Comparison of ENCODE assay signal across 15 cellular contexts in the genomic region with DNA sequence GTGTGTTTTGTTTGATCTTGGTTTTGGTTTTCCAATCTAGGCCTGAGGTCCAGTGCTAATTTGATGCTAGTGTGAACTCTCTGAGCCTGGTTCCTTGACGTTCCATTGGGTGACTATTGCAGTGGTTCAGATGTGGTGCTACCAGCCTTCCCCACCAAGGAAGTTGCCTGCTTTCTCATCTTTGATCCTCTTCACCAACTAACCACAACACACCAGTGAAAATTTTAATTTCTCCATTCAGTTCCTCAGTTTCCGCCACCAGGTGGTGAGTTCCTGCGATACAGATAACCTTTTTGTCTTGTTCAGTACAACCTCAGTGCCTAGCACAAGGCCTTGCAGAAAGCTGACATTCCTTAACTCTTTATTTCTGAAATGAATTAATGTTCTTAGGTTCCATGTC.
DNase-seq lines count a peak whose midpoint lies in the region; ATAC-seq and TF ChIP-seq lines count a peak whose summit lies in the region.
"Had no signal": no experiment of that assay in that cellular context is flagged by ENCODE, and none has a peak within 500 bp of the region (broad histone marks: within the 10 kb centered on the region; RNA-seq: fewer than 3 reads in every experiment).

No MANE protein-coding gene starts in this region.

- H3K36me3 ChIP-seq in H7 (replicated peaks; ENCODE audit: control insufficient read depth, insufficient read depth, low read length): no peaks in the 10 kb centered on the region
- H3K36me3 ChIP-seq: HAP-1, thyroid gland had no signal

- H3K4me1 Mint-ChIP-seq in stimulated activated naive CD8-positive, alpha-beta T cell treated with anti-CD3 and anti-CD28 coated beads, Interleukin-15, amount 100 ng/mL, for 72 hours: peaks cover 14% of the 10 kb centered on the region

- H3K27me3 ChIP-seq in dorsolateral prefrontal cortex (no peaks in the 10 kb centered on the region), H7 (ENCODE audit: control insufficient read depth, insufficient read depth, low read length) (no peaks in the 10 kb centered on the region)
- H3K27me3 ChIP-seq: thyroid gland had no signal

- DNase-seq in activated gamma-delta T cell treated with Interleukin-2 at 50 U/mL for 16 hours: peak; percentile 11
- no peak for DNase-seq in activated gamma-delta T cell (lab: John Stamatoyannopoulos, UW)
- DNase-seq in activated CD4-positive, alpha-beta T cell treated with anti-CD3 and anti-CD28 coated beads for 4 hours: peak; percentile 24 to 29
- peak; percentile 32 for DNase-seq in central memory CD4-positive, alpha-beta T cell
- DNase-seq in stimulated activated naive CD8-positive, alpha-beta T cell treated with anti-CD3 and anti-CD28 coated beads, Interleukin-15, amount 100 ng/mL, for 72 hours: peak in 1 of 2 donors; percentile 26
- no peak for DNase-seq in dorsolateral prefrontal cortex
- no peak for DNase-seq in H7
- DNase-seq in caudate nucleus (lab: John Stamatoyannopoulos, UW): no peak
- DNase-seq: effector CD4-positive, alpha-beta T cell; NCI-H187 treated with DMSO at 0.1 percent for 48 hours; SHP77 treated with DMSO at 0.1 percent for 48 hours; thyroid gland had no signal

- intact Hi-C loops in dorsolateral prefrontal cortex (cut with DNase I): loop anchor here in 1 of 2 donors (5.0 kb wide), 1 partner anchor 782 kb away; no protein-coding TSS in a partner anchor

- no peak overlapping the region for H3K4me3 Mint-ChIP-seq in stimulated activated naive CD8-positive, alpha-beta T cell treated with anti-CD3 and anti-CD28 coated beads, Interleukin-15, amount 100 ng/mL, for 72 hours
- H3K4me3 Mint-ChIP-seq: mesothelial cell of epicardium had no signal

- peak; percentile 79 for ATAC-seq in stimulated activated naive CD8-positive, alpha-beta T cell treated with anti-CD3 and anti-CD28 coated beads, Interleukin-15, amount 100 ng/mL, for 72 hours

- H3K27ac Mint-ChIP-seq in stimulated activated naive CD8-positive, alpha-beta T cell treated with anti-CD3 and anti-CD28 coated beads, Interleukin-15, amount 100 ng/mL, for 72 hours: no peak overlapping the region
- H3K27ac Mint-ChIP-seq: mesothelial cell of epicardium had no signal

- no peaks in the 10 kb centered on the region for H3K9me3 Mint-ChIP-seq in stimulated activated naive CD8-positive, alpha-beta T cell treated with anti-CD3 and anti-CD28 coated beads, Interleukin-15, amount 100 ng/mL, for 72 hours

- TF ChIP-seq CTCF in dorsolateral prefrontal cortex (IDR thresholded peaks at IDR 0.05 in 54 of 56, conservative IDR thresholded peaks at IDR 0.05 in 2 of 56; ENCODE audit: low read depth in 1 of 56, partially characterized antibody in 56 of 56): no peak

- H3K27ac ChIP-seq in dorsolateral prefrontal cortex: no peak overlapping the region
- H3K27ac ChIP-seq in caudate nucleus (ENCODE audit: low read depth, low read length): no peak overlapping the region
- H3K27ac ChIP-seq: thyroid gland had no signal

- H3K27me3 Mint-ChIP-seq in stimulated activated naive CD8-positive, alpha-beta T cell treated with anti-CD3 and anti-CD28 coated beads, Interleukin-15, amount 100 ng/mL, for 72 hours: no peaks in the 10 kb centered on the region

- H3K4me3 ChIP-seq in dorsolateral prefrontal cortex (no peak overlapping the region), H7 (ENCODE audit: insufficient read depth, low read depth, low read length) (no peak overlapping the region)
- H3K4me3 ChIP-seq: HAP-1, skin epidermis, thyroid gland had no signal

Comparison
In these comparisons a context has a peak if more than half of its experiments do, and no peak if none do; other contexts are left out.
1. DNase-seq: peak in activated gamma-delta T cell treated with Interleukin-2 at 50 U/mL for 16 hours (single experiment), activated CD4-positive, alpha-beta T cell treated with anti-CD3 and anti-CD28 coated beads for 4 hours (2 of 2) and central memory CD4-positive, alpha-beta T cell (single experiment); none in activated gamma-delta T cell (single experiment), dorsolateral prefrontal cortex (0 of 10), H7 (single experiment) and caudate nucleus (0 of 61).